Comparison of ENCODE assay signal across 10 cellular contexts in genomic region chr2:179107737-179108136, GRCh38. TPM values are rescaled to one million over a fixed set of nuclear protein-coding genes. Genes with fewer than 3 reads are reported as not detected.
DNase-seq lines count a peak whose midpoint lies in the region; ATAC-seq lines count a peak whose summit lies in the region.
"Had no signal": no experiment of that assay in that cellular context is flagged by ENCODE, and none has a peak within 500 bp of the region (broad histone marks: within the 10 kb centered on the region; RNA-seq: fewer than 3 reads in every experiment).

No MANE protein-coding gene starts in this region.

- no peaks in the 10 kb centered on the region for H3K27me3 Mint-ChIP-seq in activated naive CD4-positive, alpha-beta T cell treated with anti-CD3 and anti-CD28 coated beads, Interleukin-2, amount 50 U/mL, for 24 hours

- H3K4me3 Mint-ChIP-seq in activated naive CD4-positive, alpha-beta T cell treated with anti-CD3 and anti-CD28 coated beads, Interleukin-2, amount 50 U/mL, for 24 hours: no peak overlapping the region
- H3K4me3 Mint-ChIP-seq: CD14-positive monocyte had no signal

- DNase-seq in activated naive CD4-positive, alpha-beta T cell treated with anti-CD3 and anti-CD28 coated beads, Interleukin-2, amount 50 U/mL, for 16 hours: no peak
- DNase-seq in dermis blood vessel endothelial cell (peak; percentile 41), stromal cell of bone marrow (ENCODE audit: low read depth) (peak; percentile 41), germinal center (ENCODE audit: low spot score) (no peak), NCI-H1694 (lab: John Stamatoyannopoulos, UW) (no peak)
- no peak for DNase-seq in stimulated activated CD4-positive, alpha-beta T cell treated with anti-CD3 and anti-CD28 coated beads, Interleukin-2, amount 100 ng/mL, for 48 hours
- DNase-seq: substantia nigra had no signal

- no peaks in the 10 kb centered on the region for H3K9me3 Mint-ChIP-seq in activated naive CD4-positive, alpha-beta T cell treated with anti-CD3 and anti-CD28 coated beads, Interleukin-2, amount 50 U/mL, for 24 hours
- H3K9me3 Mint-ChIP-seq: CD14-positive monocyte had no signal

- no peaks in the 10 kb centered on the region for H3K36me3 Mint-ChIP-seq in activated naive CD4-positive, alpha-beta T cell treated with anti-CD3 and anti-CD28 coated beads, Interleukin-2, amount 50 U/mL, for 24 hours

- peaks cover 38% of the 10 kb centered on the region for H3K4me1 Mint-ChIP-seq in activated naive CD4-positive, alpha-beta T cell treated with anti-CD3 and anti-CD28 coated beads, Interleukin-2, amount 50 U/mL, for 24 hours

- H3K27ac Mint-ChIP-seq in activated naive CD4-positive, alpha-beta T cell treated with anti-CD3 and anti-CD28 coated beads, Interleukin-2, amount 50 U/mL, for 24 hours: peak overlapping the region; percentile 76

- peak; percentile 45 for ATAC-seq in HG03575 (IDR thresholded peaks at IDR 0.05; ENCODE audit: extremely low read depth, insufficient number of reproducible peaks, low FRiP score, unreplicated experiment)

RNA-seq across cellular contexts. Expression of gene CCDC141, which starts 57.8 kb away (rescaled TPM):
- total RNA-seq in dermis blood vessel endothelial cell: 1.2 and 1.5 TPM in 2 replicates

Comparison
In these comparisons a context has a peak if more than half of its experiments do, and no peak if none do; other contexts are left out.
1. DNase-seq: peak in dermis blood vessel endothelial cell (single experiment) and stromal cell of bone marrow (single experiment); none in activated naive CD4-positive, alpha-beta T cell treated with anti-CD3 and anti-CD28 coated beads, Interleukin-2, amount 50 U/mL, for 16 hours (single experiment), stimulated activated CD4-positive, alpha-beta T cell treated with anti-CD3 and anti-CD28 coated beads, Interleukin-2, amount 100 ng/mL, for 48 hours (0 of 2), germinal center (single experiment) and NCI-H1694 (single experiment).